ENCODE assay signal across 1 cellular context in the genomic region with DNA sequence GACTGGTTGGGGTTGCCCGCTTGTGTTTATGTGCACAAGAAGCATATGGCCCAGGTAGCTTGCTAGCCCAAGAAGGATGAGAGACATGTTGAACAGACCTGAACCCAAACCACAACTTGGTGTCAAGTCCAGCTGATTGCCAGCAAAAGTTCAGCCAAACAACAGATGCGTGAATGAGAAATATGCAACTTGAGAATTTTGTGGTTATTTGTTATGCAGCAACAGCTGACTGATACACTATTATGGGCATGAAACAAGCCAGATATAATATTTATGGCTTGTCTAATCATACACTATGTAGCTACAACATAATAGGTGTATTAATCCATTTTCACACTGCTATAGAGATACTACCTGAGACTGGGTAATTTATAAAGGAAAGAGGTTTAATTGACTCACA.
TF ChIP-seq lines count a peak whose summit lies in the region.

No MANE protein-coding gene starts in this region.

TF ChIP-seq in HEK293, 187 proteins besides CTCF, POLR2A, EP300 and RAD21 (continued from another document):
- no peak for TF ChIP-seq ZNF639 (tag by site-specific recombination; IDR thresholded peaks at IDR 0.05)
- TF ChIP-seq, protein P1, sequence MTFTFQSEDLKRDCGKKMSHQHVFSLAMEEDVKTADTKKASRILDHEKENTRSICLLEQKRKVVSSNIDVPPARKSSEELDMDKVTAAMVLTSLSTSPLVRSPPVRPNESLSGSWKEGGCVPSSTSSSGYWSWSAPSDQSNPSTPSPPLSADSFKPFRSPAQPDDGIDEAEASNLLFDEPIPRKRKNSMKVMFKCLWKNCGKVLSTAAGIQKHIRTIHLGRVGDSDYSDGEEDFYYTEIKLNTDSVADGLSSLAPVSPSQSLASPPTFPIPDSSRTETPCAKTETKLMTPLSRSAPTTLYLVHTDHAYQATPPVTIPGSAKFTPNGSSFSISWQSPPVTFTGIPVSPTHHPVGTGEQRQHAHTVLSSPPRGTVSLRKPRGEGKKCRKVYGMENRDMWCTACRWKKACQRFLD (tag by site-specific recombination; IDR thresholded peaks at IDR 0.05), result no peak
- no peak for TF ChIP-seq ZNF10 (tag by site-specific recombination; IDR thresholded peaks at IDR 0.05)
- no peak for TF ChIP-seq ZEB2 (tag by site-specific recombination; IDR thresholded peaks at IDR 0.05)
- TF ChIP-seq ZNF302 (tag by site-specific recombination; IDR thresholded peaks at IDR 0.05; ENCODE audit: low read depth), result no peak
TF ChIP-seq in HEK293: peak in this region for 2.
